13 cellular contexts compared by ENCODE assay signal in genomic region chr13:70630247-70630646, GRCh38.
"Had no signal": no experiment of that assay in that cellular context is flagged by ENCODE, and none has a peak within 500 bp of the region (broad histone marks: within the 10 kb centered on the region; RNA-seq: fewer than 3 reads in every experiment).

No MANE protein-coding gene starts in this region.

- H3K4me1 ChIP-seq: gastroesophageal sphincter, heart right ventricle had no signal

- H3K4me3 ChIP-seq: gastroesophageal sphincter, heart right ventricle, ovary, thoracic aorta had no signal

- DNase-seq: activated naive CD8-positive, alpha-beta T cell treated with anti-CD3 and anti-CD28 coated beads, Interleukin-2, amount 10 ng/mL, durations not matched to agents 7 days and 5 days; dermis blood vessel endothelial cell; effector memory CD8-positive, alpha-beta T cell; erythroblast; heart right ventricle; midbrain; ovary; stimulated activated CD4-positive, alpha-beta T cell treated with anti-CD3 and anti-CD28 coated beads, Interleukin-12 subunit alpha, Interleukin-12 subunit beta, amount 100 ng/mL, for 4 hours; stimulated activated CD4-positive, alpha-beta T cell treated with anti-CD3 and anti-CD28 coated beads, Interleukin-2, amount 100 ng/mL, for 24 hours; T-helper 2 cell had no signal

- H3K9me3 ChIP-seq: gastroesophageal sphincter, heart right ventricle, ovary, thoracic aorta had no signal

- H3K27ac ChIP-seq: gastroesophageal sphincter, heart right ventricle, ovary, thoracic aorta had no signal

- H3K27me3 ChIP-seq: gastroesophageal sphincter, heart right ventricle, ovary had no signal

- ATAC-seq: activated CD4-positive, CD25-positive, alpha-beta regulatory T cell treated with anti-CD3 and anti-CD28 coated beads, Interleukin-2, amount 50 U/mL, for 24 hours; effector memory CD8-positive, alpha-beta T cell; gastroesophageal sphincter; heart right ventricle had no signal

- H3K36me3 ChIP-seq: gastroesophageal sphincter, heart right ventricle, ovary, thoracic aorta had no signal
